2 cellular contexts compared by ENCODE assay signal in the genomic region with DNA sequence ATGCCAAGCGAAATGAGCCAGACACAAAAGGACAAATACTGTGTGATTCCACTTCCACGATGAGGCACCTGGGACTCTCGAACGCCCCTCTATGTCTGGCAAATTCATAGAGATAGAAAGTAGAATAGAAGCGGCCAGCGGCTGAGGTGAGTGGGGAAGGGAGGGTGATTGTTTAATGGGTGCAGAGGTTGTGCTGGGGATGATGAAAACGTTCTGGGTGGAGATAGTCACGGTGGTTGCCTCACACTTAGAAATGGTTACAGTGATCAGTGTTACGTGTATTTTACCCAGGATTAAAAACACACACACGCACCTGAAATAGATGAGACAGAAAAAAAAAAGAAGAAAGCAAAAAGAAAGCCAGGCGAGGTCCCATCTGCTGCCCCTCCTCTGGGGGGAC.
DNase-seq lines count a peak whose midpoint lies in the region; ATAC-seq and TF ChIP-seq lines count a peak whose summit lies in the region.
"Not testable (repeated sequence)": the region's sequence is repeated elsewhere in the genome, so short reads cannot be mapped to it uniquely, and the experiment has no call there.

No MANE protein-coding gene starts in this region.

- TF ChIP-seq CTCF in right lobe of liver (IDR thresholded peaks at IDR 0.05): not testable (repeated sequence)

- intact Hi-C loops in right lobe of liver (cut with DNase I): not testable (repeated sequence)

- not testable (repeated sequence) for TF ChIP-seq POLR2A in right lobe of liver (IDR thresholded peaks at IDR 0.05)

- ATAC-seq in left lobe of liver (peak; percentile 44), right lobe of liver (peak; percentile 44 to 62 (median 60))

- H3K4me1 ChIP-seq in right lobe of liver: not testable (repeated sequence)

- not testable (repeated sequence) for H3K4me3 ChIP-seq in right lobe of liver

- H3K36me3 ChIP-seq in right lobe of liver: not testable (repeated sequence)

- DNase-seq in left lobe of liver (ENCODE audit: low spot score); right lobe of liver: not testable (repeated sequence)

- no CpG with 5 or more reads among the region's 11 CpGs for WGBS in right lobe of liver (ENCODE audit: insufficient coverage, low coverage, low lambda C conversion rate, missing lambda C conversion rate)

- not testable (repeated sequence) for H3K27ac ChIP-seq in right lobe of liver

- not testable (repeated sequence) for H3K27me3 ChIP-seq in right lobe of liver

- not testable (repeated sequence) for H3K9me3 ChIP-seq in right lobe of liver
